In genomic region chr6:28977351-28978136, GRCh38 we compare ENCODE assay signal across 7 cellular contexts. TPM values are rescaled to one million over a fixed set of nuclear protein-coding genes. Genes with fewer than 3 reads are reported as not detected.
DNase-seq lines count a peak whose midpoint lies in the region; ATAC-seq and TF ChIP-seq lines count a peak whose summit lies in the region.

No MANE protein-coding gene starts in this region.

- H3K9me3 Mint-ChIP-seq in activated CD4-positive, alpha-beta memory T cell treated with anti-CD3 and anti-CD28 coated beads for 36 hours: peaks cover 4% of the 10 kb centered on the region

- peak overlapping the region; percentile 67 for H3K4me3 Mint-ChIP-seq in activated CD4-positive, alpha-beta memory T cell treated with anti-CD3 and anti-CD28 coated beads for 36 hours

- no peaks in the 10 kb centered on the region for H3K36me3 ChIP-seq in HUES48 (ENCODE audit: control insufficient read depth, insufficient read depth, low read length)
- H3K36me3 ChIP-seq in spleen: no peaks in the 10 kb centered on the region

- peaks cover 33% of the 10 kb centered on the region for H3K4me1 Mint-ChIP-seq in activated CD4-positive, alpha-beta memory T cell treated with anti-CD3 and anti-CD28 coated beads for 36 hours (ENCODE audit: low read depth)

- no peak for TF ChIP-seq CTCF in spleen (IDR thresholded peaks at IDR 0.05 in 8 of 11, conservative IDR thresholded peaks at IDR 0.05 in 3 of 11)

- H3K4me1 ChIP-seq in HUES48 (ENCODE audit: control insufficient read depth, insufficient read depth, low read length): peaks cover 18% of the 10 kb centered on the region
- peaks cover 0 to 35% (median 21%) of the 10 kb centered on the region in 6 donors for H3K4me1 ChIP-seq in spleen

- intact Hi-C loops in activated CD4-positive, alpha-beta memory T cell treated with anti-CD3 and anti-CD28 coated beads for 36 hours (cut with micrococcal nuclease): no loop called here
- intact Hi-C loops in spleen (cut with DNase I; ENCODE audit: low total_unique reads): no loop called here

- H3K9ac ChIP-seq in HUES48 (ENCODE audit: low read depth, low read length): peak overlapping the region; percentile 29; the same call in 1 of the 2 replicates

- H3K27ac ChIP-seq in HUES48 (ENCODE audit: low read depth, low read length) (peak overlapping the region; percentile 66), spleen (peak overlapping the region in 3 of 8 donors; percentile 38 to 69 (median 55))

- peak overlapping the region; percentile 72 for H3K4me3 ChIP-seq in HUES48 (ENCODE audit: low read depth, low read length)
- H3K4me3 ChIP-seq in spleen: peak overlapping the region in 7 of 8 donors; percentile 29 to 66 (median 38)

- H3K27me3 Mint-ChIP-seq in activated CD4-positive, alpha-beta memory T cell treated with anti-CD3 and anti-CD28 coated beads for 36 hours: peaks cover 26% of the 10 kb centered on the region

- TF ChIP-seq POLR2A in spleen (IDR thresholded peaks at IDR 0.05): no peak

- 14 to 35% (median 17%) methylated on average over 32 to 52 of the region's 52 CpGs for WGBS in spleen, 5 donors

- CTCF ChIA-PET in activated CD4-positive, alpha-beta memory T cell treated with anti-CD3 and anti-CD28 coated beads for 36 hours (lab: Charles Lee): interaction anchor here (0.6 to 1.4 kb wide), 3 partner anchors 39 to 439 kb away, joined by 3 to 6 read pairs (median 4); no protein-coding TSS in a partner anchor

- H3K36me3 Mint-ChIP-seq in activated CD4-positive, alpha-beta memory T cell treated with anti-CD3 and anti-CD28 coated beads for 36 hours: peaks cover 5% of the 10 kb centered on the region

- POLR2A ChIA-PET in activated CD4-positive, alpha-beta memory T cell treated with anti-CD3 and anti-CD28 coated beads for 36 hours (lab: Charles Lee): no interaction called here

- no peak for ATAC-seq in GM18520 (IDR thresholded peaks at IDR 0.05; ENCODE audit: unreplicated experiment)

- H3K27ac Mint-ChIP-seq in activated CD4-positive, alpha-beta memory T cell treated with anti-CD3 and anti-CD28 coated beads for 36 hours: no peak overlapping the region

- DNase-seq in activated CD4-positive, alpha-beta memory T cell treated with anti-CD3 and anti-CD28 coated beads for 36 hours: peak; percentile 33
- peak; percentile 88 for DNase-seq in foreskin melanocyte
- DNase-seq in spleen: peak; percentile 81
- DNase-seq in mucosa of gallbladder (ENCODE audit: low spot score): no peak
- DNase-seq in RPMI8226: no peak

- H3K9me3 ChIP-seq in HUES48 (ENCODE audit: control insufficient read depth, insufficient read depth, low read length) (no peaks in the 10 kb centered on the region), spleen (no peaks in the 10 kb centered on the region)

- H3K27me3 ChIP-seq in HUES48 (ENCODE audit: control insufficient read depth, insufficient read depth, low read length) (peaks cover 31% of the 10 kb centered on the region), spleen (replicated peaks in 1 of 7) (peaks cover 0 to 45% (median 7%) of the 10 kb centered on the region in 7 donors)

RNA-seq across cellular contexts. Expression of gene ZNF311, which starts 27.6 kb away (rescaled TPM):
- total RNA-seq in activated CD4-positive, alpha-beta memory T cell treated with anti-CD3 and anti-CD28 coated beads for 36 hours: 1 to 10 TPM in 1 of 2 experiments, under 1 TPM in 1; 0.99 to 1.3 TPM
- total RNA-seq in spleen (1 to 10 TPM in 4 of 7 donors, under 1 TPM in 3; 0.51 to 2.4 (median 1.1) TPM), mucosa of gallbladder (2.8 TPM)
- polyA plus RNA-seq in spleen: under 1 TPM; 0.36 to 0.86 (median 0.63) TPM

RNA-seq across cellular contexts. Expression of gene TRIM27, which starts 53.8 kb away (rescaled TPM):
- total RNA-seq in activated CD4-positive, alpha-beta memory T cell treated with anti-CD3 and anti-CD28 coated beads for 36 hours: 10 to 100 TPM; 49.7 to 54.6 TPM
- total RNA-seq in spleen: 10 to 100 TPM; 61.8 to 92.0 (median 67.8) TPM
- 10 to 100 TPM; 45.2 to 61.7 (median 57.2) TPM for polyA plus RNA-seq in spleen
- total RNA-seq in mucosa of gallbladder: 42.4 TPM

Comparison
In these comparisons a context has a peak if more than half of its experiments do, and no peak if none do; other contexts are left out.
1. DNase-seq: peak in activated CD4-positive, alpha-beta memory T cell treated with anti-CD3 and anti-CD28 coated beads for 36 hours (single experiment), foreskin melanocyte (single experiment) and spleen (single experiment); none in mucosa of gallbladder (single experiment) and RPMI8226 (single experiment).